Comparison of ENCODE assay signal across 26 cellular contexts in the genomic region with DNA sequence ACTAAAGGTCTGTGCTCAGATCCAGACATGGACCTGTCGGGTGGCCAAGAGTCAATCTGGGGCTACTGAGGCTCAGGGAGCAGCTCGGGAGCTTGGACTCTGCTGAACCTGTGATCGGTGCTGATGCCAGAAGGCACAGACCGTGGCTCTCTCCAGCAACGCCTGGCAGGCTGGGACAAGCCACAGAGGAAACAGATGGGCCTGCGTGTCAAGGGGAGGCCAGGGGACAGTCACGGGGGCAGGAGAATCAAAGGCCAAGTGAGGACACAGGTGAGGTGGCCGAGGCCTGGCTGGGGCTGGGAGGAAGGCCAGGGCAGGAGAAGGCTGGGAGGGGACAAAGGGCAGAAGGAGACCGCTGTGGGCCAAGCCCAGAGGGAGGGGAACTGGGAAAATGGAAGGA. TPM values are rescaled to one million over a fixed set of nuclear protein-coding genes. Genes with fewer than 3 reads are reported as not detected.
DNase-seq lines count a peak whose midpoint lies in the region; ATAC-seq, FAIRE-seq and TF ChIP-seq lines count a peak whose summit lies in the region.
"Had no signal": no experiment of that assay in that cellular context is flagged by ENCODE, and none has a peak within 500 bp of the region (broad histone marks: within the 10 kb centered on the region; RNA-seq: fewer than 3 reads in every experiment).

No MANE protein-coding gene starts in this region.

- no peak overlapping the region for H2AFZ ChIP-seq in HepG2 (ENCODE audit: low read length)
- H2AFZ ChIP-seq: neural progenitor cell had no signal

- peak in 1 of 2 experiments; percentile 47; a peak in 2 of 4 replicates for TF ChIP-seq EP300 in HepG2 (IDR thresholded peaks at IDR 0.05; ENCODE audit: low read depth in 2 of 2, low read length in 2 of 2)
- TF ChIP-seq EP300 in HepG2 (CRISPR knock-in tag; IDR thresholded peaks at IDR 0.05; ENCODE audit: borderline replicate concordance) = no peak

- CTCF ChIA-PET in HepG2 (lab: Yijun Ruan, JAX; ENCODE audit: low intra/inter-chr PET ratio, low total read pairs) = no interaction called here

- 18% methylated on average over 9 of the region's 9 CpGs for WGBS in HepG2 (ENCODE audit: low lambda C conversion rate)

- H3K4me1 Mint-ChIP-seq in type B pancreatic cell (ENCODE audit: unreplicated experiment) = peaks cover 7% of the 10 kb centered on the region
- H3K4me1 Mint-ChIP-seq: CD4-positive, alpha-beta memory T cell; neural progenitor cell had no signal

- peak overlapping the region in 1 of 3 experiments; percentile 36; a peak in 1 of 6 replicates for H3K4me3 ChIP-seq in HepG2 (replicated peaks in 1 of 3; ENCODE audit: insufficient read depth in 1 of 3, low read depth in 2 of 3, low read length in 3 of 3)
- H3K4me3 ChIP-seq: adrenal gland, neural progenitor cell, thyroid gland had no signal

- FAIRE-seq in HepG2 (lab: Jason Lieb, UNC) = peak; percentile 36
- FAIRE-seq: G401.6, HTR-8/SVneo had no signal

- POLR2A ChIA-PET in HepG2 (lab: Yijun Ruan, JAX) = interaction anchor here (0.7 to 0.8 kb wide), 2 partner anchors 26 to 95 kb away, joined by 3 read pairs; no protein-coding TSS in a partner anchor

- H3K27ac Mint-ChIP-seq in type B pancreatic cell = peak overlapping the region; percentile 82
- H3K27ac Mint-ChIP-seq: activated CD8-positive, alpha-beta T cell treated with anti-CD3 and anti-CD28 coated beads for 36 hours; activated T-cell treated with anti-CD3 and anti-CD28 coated beads, Interleukin-2, amount 50 U/mL, for 24 hours; CD4-positive, alpha-beta memory T cell; neural progenitor cell had no signal

- no peaks in the 10 kb centered on the region for H4K20me1 ChIP-seq in HepG2 (ENCODE audit: insufficient read depth, low read length)

- no peak for TF ChIP-seq CTCF in HepG2 (CRISPR knock-in tag; IDR thresholded peaks at IDR 0.05)
- no peak for TF ChIP-seq CTCF in type B pancreatic cell (conservative IDR thresholded peaks at IDR 0.05)

- no peaks in the 10 kb centered on the region; a peak in 1 of 5 replicates for H3K36me3 ChIP-seq in HepG2 (replicated peaks in 1 of 2; ENCODE audit: control insufficient read depth in 1 of 2, insufficient read depth in 2 of 2, low read length in 2 of 2)
- H3K36me3 ChIP-seq: adrenal gland, neural progenitor cell, thyroid gland had no signal

- H3K9me3 ChIP-seq in HepG2 (ENCODE audit: low read length) = no peaks in the 10 kb centered on the region
- H3K9me3 ChIP-seq: adrenal gland, thyroid gland had no signal

- peak overlapping the region; percentile 34; the same call in 1 of the 2 replicates for H3K9ac ChIP-seq in HepG2 (ENCODE audit: insufficient read depth, low read depth, low read length)
- H3K9ac ChIP-seq: neural progenitor cell had no signal

- H3K27ac ChIP-seq in HepG2 (ENCODE audit: extremely low read length, insufficient read depth, low read length) = peak overlapping the region; percentile 58
- H3K27ac ChIP-seq: adrenal gland, neural progenitor cell had no signal

- peaks cover 2% of the 10 kb centered on the region for H3K79me2 ChIP-seq in HepG2 (ENCODE audit: insufficient read depth, low read length)

- H3K4me2 ChIP-seq in HepG2 (ENCODE audit: low read depth, low read length) = peak overlapping the region; percentile 64
- H3K4me2 ChIP-seq: neural progenitor cell had no signal

- DNase-seq in NCI-H524 (lab: John Stamatoyannopoulos, UW) (peak; percentile 61 to 85), NCI-H524 treated with DMSO at 0.1 percent for 48 hours (lab: John Stamatoyannopoulos, UW) (no peak), cerebellum (ENCODE audit: low spot score) (peak; percentile 90), HepG2 (ENCODE audit: low spot score) (peak; percentile 33), type B pancreatic cell (ENCODE audit: extremely low spot score, unreplicated experiment) (no peak), RPMI8226 (no peak), nucleus accumbens (lab: John Stamatoyannopoulos, UW) (no peak)
- DNase-seq: 8988T; activated CD8-positive, alpha-beta T cell treated with anti-CD3 and anti-CD28 coated beads for 36 hours; activated naive CD4-positive, alpha-beta T cell; activated T-cell treated with anti-CD3 and anti-CD28 coated beads, Interleukin-2, amount 50 U/mL, for 24 hours; adrenal gland; CD4-positive, alpha-beta memory T cell; DMS153; Kasumi-1; NCI-H2029 treated with DMSO at 0.1 percent for 48 hours; stimulated activated CD4-positive, alpha-beta T cell treated with anti-CD3 and anti-CD28 coated beads, Interleukin-12 subunit alpha, Interleukin-12 subunit beta, amount 100 ng/mL, for 4 hours; stimulated activated CD4-positive, alpha-beta T cell treated with anti-CD3 and anti-CD28 coated beads, Interleukin-4, amount 100 ng/mL, for 4 hours; stimulated activated naive CD8-positive, alpha-beta T cell treated with anti-CD3 and anti-CD28 coated beads, Interleukin-15, Interleukin-2, amounts not matched to agents 100 U/mL and 50 U/mL, for 24 hours had no signal

- in situ Hi-C loops in HepG2 (cut with HindIII; ENCODE audit: extremely low pct_ligation_motif_present, low pct_unique_long_range_greater_than_20kb) = no loop called here

- H3K4me1 ChIP-seq in HepG2 (ENCODE audit: insufficient read depth, low read length) = peaks cover 34% of the 10 kb centered on the region
- H3K4me1 ChIP-seq: adrenal gland, neural progenitor cell had no signal

- H3K9me3 Mint-ChIP-seq in type B pancreatic cell = no peaks in the 10 kb centered on the region
- H3K9me3 Mint-ChIP-seq: activated CD8-positive, alpha-beta T cell treated with anti-CD3 and anti-CD28 coated beads for 36 hours; activated T-cell treated with anti-CD3 and anti-CD28 coated beads, Interleukin-2, amount 50 U/mL, for 24 hours had no signal

- peaks cover 3% of the 10 kb centered on the region for H3K36me3 Mint-ChIP-seq in type B pancreatic cell
- H3K36me3 Mint-ChIP-seq: CD4-positive, alpha-beta memory T cell; neural progenitor cell had no signal

- H3K4me3 Mint-ChIP-seq in type B pancreatic cell = no peak overlapping the region
- H3K4me3 Mint-ChIP-seq: activated CD8-positive, alpha-beta T cell treated with anti-CD3 and anti-CD28 coated beads for 36 hours; activated T-cell treated with anti-CD3 and anti-CD28 coated beads, Interleukin-2, amount 50 U/mL, for 24 hours; CD4-positive, alpha-beta memory T cell; neural progenitor cell had no signal

- TF ChIP-seq RAD21 in HepG2 (CRISPR knock-in tag; IDR thresholded peaks at IDR 0.05) = 0 out of 2 replicates have a peak, but pooled peaks have one; percentile 38

- intact Hi-C loops in HepG2 (cut with micrococcal nuclease; ENCODE audit: unreplicated experiment) = no loop called here

- H3K27me3 Mint-ChIP-seq in type B pancreatic cell = no peaks in the 10 kb centered on the region

- no TSS peak for BruUV-seq in HepG2 (replicated peaks; lab: Mats Ljungman, UMichigan)

- ATAC-seq in HepG2 (peak; percentile 89), HG03196 (IDR thresholded peaks at IDR 0.05; ENCODE audit: unreplicated experiment) (no peak)
- ATAC-seq: activated CD4-positive, CD25-positive, alpha-beta regulatory T cell treated with anti-CD3 and anti-CD28 coated beads, Interleukin-2, amount 50 U/mL, for 24 hours; activated CD8-positive, alpha-beta T cell treated with anti-CD3 and anti-CD28 coated beads for 36 hours; HCT116; stimulated activated naive CD8-positive, alpha-beta T cell treated with anti-CD3 and anti-CD28 coated beads, Interleukin-15, Interleukin-2, amounts not matched to agents 100 U/mL and 50 U/mL, for 24 hours had no signal

- H3K27me3 ChIP-seq in HepG2 (ENCODE audit: control insufficient read depth in 1 of 2, insufficient read depth in 2 of 2, low read length in 2 of 2) = no peaks in the 10 kb centered on the region
- H3K27me3 ChIP-seq: adrenal gland, neural progenitor cell, thyroid gland had no signal

- TF ChIP-seq POLR2A in HepG2 (IDR thresholded peaks at IDR 0.05; ENCODE audit: insufficient read depth in 1 of 2, low read depth in 2 of 2, low read length in 2 of 2) = no peak

RNA-seq across cellular contexts. Expression of gene EPB41L4B, which starts 43.4 kb away (rescaled TPM):
- total RNA-seq in cerebellum (14.1 TPM), HepG2 (2016; rRNA removed; fragmentation: Illumina TruSeq; extraction: Trizol) (22.1 and 25.7 TPM in 2 replicates), type B pancreatic cell (ENCODE audit: low replicate concordance) (14.4 and 29.1 TPM in 2 replicates)
- 6.6 and 7.8 TPM in 2 replicates for total RNA-seq in HepG2 (2016; cell fraction: cytosol; rRNA removed; fragmentation: Illumina TruSeq; extraction: Trizol; ENCODE audit: low read depth)
- 22.0 TPM in 2 replicates for total RNA-seq in HepG2 (2016; cell fraction: insoluble cytoplasmic fraction; rRNA removed; fragmentation: Illumina TruSeq; extraction: Trizol)
- 24.1 and 27.0 TPM in 2 replicates for total RNA-seq in HepG2 (2016; cell fraction: membrane; rRNA removed; fragmentation: Illumina TruSeq; extraction: Trizol)
- total RNA-seq in HepG2 (2016; cell fraction: nucleus; rRNA removed; fragmentation: Illumina TruSeq; extraction: Trizol) = 16.1 and 18.9 TPM in 2 replicates
- polyA plus RNA-seq in HepG2 (2011; rRNA removed) = 15.1 and 17.6 TPM in 2 replicates
- 8.9 and 12.7 TPM in 2 replicates for polyA plus RNA-seq in HepG2 (2011; cell fraction: cytosol; rRNA removed)
- polyA plus RNA-seq in HepG2 (2011; cell fraction: nucleus; rRNA removed) = 8.2 and 9.7 TPM in 2 replicates
- 15.0 and 16.1 TPM in 2 replicates for polyA plus RNA-seq in HepG2 (2012)
- 7.5 and 8.4 TPM in 2 replicates for polyA plus RNA-seq in HepG2 (2016; cell fraction: cytosol; fragmentation: Illumina TruSeq; extraction: Trizol; ENCODE audit: low read depth)
- 26.8 and 28.4 TPM in 2 replicates for polyA plus RNA-seq in HepG2 (2016; cell fraction: insoluble cytoplasmic fraction; fragmentation: Illumina TruSeq; extraction: Trizol; ENCODE audit: low read depth)
- polyA plus RNA-seq in HepG2 (2016; cell fraction: membrane; fragmentation: Illumina TruSeq; extraction: Trizol; ENCODE audit: low read depth) = 20.6 and 23.6 TPM in 2 replicates
- polyA plus RNA-seq in HepG2 (2016; cell fraction: nucleus; fragmentation: Illumina TruSeq; extraction: Trizol; ENCODE audit: insufficient read depth, low read depth) = 23.9 and 24.1 TPM in 2 replicates
- polyA minus RNA-seq in HepG2 (2011; rRNA and poly(A)+ RNA removed; ENCODE audit: low replicate concordance) = 8.0 and 15.3 TPM in 2 replicates
- polyA minus RNA-seq in HepG2 (2011; cell fraction: cytosol; rRNA and poly(A)+ RNA removed) = 10.9 and 14.4 TPM in 2 replicates
- polyA minus RNA-seq in HepG2 (2011; cell fraction: nucleus; rRNA and poly(A)+ RNA removed) = 20.1 and 23.4 TPM in 2 replicates
- total RNA-seq: CD4-positive, alpha-beta memory T cell had no signal
- polyA plus RNA-seq: CD4-positive, alpha-beta memory T cell had no signal

Comparison
In these comparisons a context has a peak if more than half of its experiments do, and no peak if none do; other contexts are left out.
1. DNase-seq: peak in NCI-H524 (2 of 2), cerebellum (single experiment) and HepG2 (single experiment); none in NCI-H524 treated with DMSO at 0.1 percent for 48 hours (single experiment), type B pancreatic cell (single experiment), RPMI8226 (single experiment) and nucleus accumbens (0 of 56).